In genomic region chr19:50383852-50384684, GRCh38 we compare ENCODE assay signal across 8 cellular contexts. TPM values are rescaled to one million over a fixed set of nuclear protein-coding genes. Genes with fewer than 3 reads are reported as not detected.
DNase-seq lines count a peak whose midpoint lies in the region; ATAC-seq, FAIRE-seq and TF ChIP-seq lines count a peak whose summit lies in the region.

POLD1 (plus strand) TSS chr19:50384347; CDS start chr19:50398852, 14,505 bp downstream.

- peak within 1 kb of the TSS; percentile 95 for H3K4me2 ChIP-seq in smooth muscle cell

- H3F3A ChIP-seq in smooth muscle cell (ENCODE audit: low read depth) = peaks cover 5% of the 10 kb centered on the region

- peaks cover 21% of the 10 kb centered on the region for H3K79me2 ChIP-seq in smooth muscle cell (ENCODE audit: low read depth)

- peak within 1 kb of the TSS; percentile 73 for H3K9ac ChIP-seq in smooth muscle cell (ENCODE audit: low read depth)

- H2AFZ ChIP-seq in smooth muscle cell (ENCODE audit: low read depth) = no peak within 1 kb of the TSS

- H3K36me3 ChIP-seq in bronchial epithelial cell (ENCODE audit: control insufficient read depth, insufficient read depth, low read length) = peaks cover 20% of the 10 kb centered on the region
- H3K36me3 ChIP-seq in smooth muscle cell (ENCODE audit: low read depth) = no peaks in the 10 kb centered on the region

- in situ Hi-C loops in ACHN (cut with HindIII; ENCODE audit: low pct_ligation_motif_present, low pct_unique_long_range_greater_than_20kb, low sequenced_read_pairs) = no loop called here

- no peaks in the 10 kb centered on the region for H3K27me3 ChIP-seq in bronchial epithelial cell (ENCODE audit: control insufficient read depth, insufficient read depth, low read length)
- H3K27me3 ChIP-seq in smooth muscle cell (ENCODE audit: low read depth) = no peaks in the 10 kb centered on the region

- peak within 1 kb of the TSS; percentile 71 for H3K27ac ChIP-seq in smooth muscle cell (ENCODE audit: low read depth)

- no peaks in the 10 kb centered on the region for H3K9me3 ChIP-seq in smooth muscle cell (replicated peaks; ENCODE audit: low read depth)

- H3K4me3 ChIP-seq in WI38 (ENCODE audit: low read depth, low read length) (peak within 1 kb of the TSS; percentile 65), bronchial epithelial cell (ENCODE audit: low read depth, low read length) (peak within 1 kb of the TSS; percentile 62), smooth muscle cell (peak within 1 kb of the TSS; percentile 76)

- under 1% methylated on average over 64 of the region's 78 CpGs for WGBS in smooth muscle cell (ENCODE audit: low lambda C conversion rate)

- ATAC-seq in GM18907 (IDR thresholded peaks at IDR 0.05; ENCODE audit: unreplicated experiment) = peak; percentile 74
- ATAC-seq in HG03159 (IDR thresholded peaks at IDR 0.05; ENCODE audit: unreplicated experiment) = peak; percentile 84

- FAIRE-seq in bronchial epithelial cell (lab: Jason Lieb, UNC) = no peak

- H4K20me1 ChIP-seq in smooth muscle cell (ENCODE audit: low read depth) = no peaks in the 10 kb centered on the region

- no peaks in the 10 kb centered on the region for H3K4me1 ChIP-seq in smooth muscle cell (ENCODE audit: low read depth)

- TF ChIP-seq CTCF in WI38 (IDR thresholded peaks at IDR 0.05; ENCODE audit: low read depth, low read length) (no peak), bronchial epithelial cell (IDR thresholded peaks at IDR 0.05; ENCODE audit: insufficient read depth, low read length, severe bottlenecking) (no peak), smooth muscle cell (IDR thresholded peaks at IDR 0.05; ENCODE audit: borderline replicate concordance, insufficient read depth, poor library complexity, severe bottlenecking) (no peak)

- DNase-seq in ACHN = peak; percentile 96
- peak; percentile 95 for DNase-seq in NCI-H2227 treated with DMSO at 0.1 percent for 48 hours (lab: John Stamatoyannopoulos, UW)
- DNase-seq in bronchial epithelial cell (ENCODE audit: low read depth) = peak; percentile 91
- DNase-seq in iPS-NIHi11 (ENCODE audit: low spot score) = peak; percentile 97
- DNase-seq in smooth muscle cell (lab: John Stamatoyannopoulos, UW; ENCODE audit: unreplicated experiment) = peak; percentile 94

RNA-seq across cellular contexts. Expression of gene POLD1, which starts in this region (rescaled TPM):
- total RNA-seq in bronchial epithelial cell (22.5 and 28.4 TPM in 2 replicates), smooth muscle cell (14.9 and 16.0 TPM in 2 replicates)
- polyA plus RNA-seq in smooth muscle cell = 37.6 and 41.6 TPM in 2 replicates

Comparison
In these comparisons a context has a peak if more than half of its experiments do, and no peak if none do; other contexts are left out.
1. Peak in every context shown above with its lines: DNase-seq, ATAC-seq, H3K4me3 ChIP-seq and H3K27ac ChIP-seq.